24 cellular contexts compared by ENCODE assay signal in genomic region chr19:13297023-13297422, GRCh38.
"Had no signal": no experiment of that assay in that cellular context is flagged by ENCODE, and none has a peak within 500 bp of the region (broad histone marks: within the 10 kb centered on the region; RNA-seq: fewer than 3 reads in every experiment).

No MANE protein-coding gene starts in this region.

- DNase-seq: effector CD4-positive, alpha-beta T cell; endodermal cell; erythroblast; gastrocnemius medialis; heart right ventricle; hypothalamus; islet precursor cell; mucosa of descending colon; naive thymus-derived CD8-positive, alpha-beta T cell; psoas muscle; retina; spleen; stimulated activated CD4-positive, alpha-beta T cell treated with anti-CD3 and anti-CD28 coated beads, Interleukin-15, amount 100 ng/mL, for 24 hours; stimulated activated CD4-positive, alpha-beta T cell treated with anti-CD3 and anti-CD28 coated beads, Interleukin-1b, Interleukin-23, amount 100 ng/mL, for 48 hours; stimulated activated CD4-positive, alpha-beta T cell treated with anti-CD3 and anti-CD28 coated beads, Interleukin-4, amount 100 ng/mL, for 4 hours; stimulated activated naive B cell treated with anti-CD40 and anti-IgM and Interleukin-4, amounts not matched to agents 10 μg/mL and 1 μg/mL and 100 μg/mL, for 72 hours; stimulated activated naive CD8-positive, alpha-beta T cell treated with anti-CD3 and anti-CD28 coated beads, Interleukin-15, amount 100 ng/mL, for 72 hours; testis; upper lobe of right lung had no signal

- H3K36me3 ChIP-seq: gastrocnemius medialis, heart right ventricle, neutrophil, spleen, tibial nerve, upper lobe of right lung had no signal

- H3K27me3 ChIP-seq: testis had no signal

- H3K4me3 ChIP-seq: coronary artery, gastrocnemius medialis, heart right ventricle, mucosa of descending colon, psoas muscle, spleen, testis, tibial nerve, upper lobe of right lung had no signal

- H3K9me3 ChIP-seq: gastrocnemius medialis, heart right ventricle, mucosa of descending colon, neutrophil, psoas muscle, spleen, testis, upper lobe of right lung had no signal

- H3K4me1 ChIP-seq: gastrocnemius medialis, heart right ventricle, psoas muscle, testis, tibial nerve, upper lobe of right lung had no signal

- H3K27ac ChIP-seq: coronary artery, gastrocnemius medialis, heart right ventricle, neutrophil, psoas muscle, spleen, testis, tibial nerve, upper lobe of right lung had no signal

- ATAC-seq: gastrocnemius medialis; heart right ventricle; left lobe of liver; mucosa of descending colon; naive thymus-derived CD8-positive, alpha-beta T cell; psoas muscle; sciatic nerve; stimulated activated naive B cell treated with anti-CD40 and anti-IgM and Interleukin-4, amounts not matched to agents 10 μg/mL and 1 μg/mL and 100 μg/mL, for 72 hours; stimulated activated naive CD8-positive, alpha-beta T cell treated with anti-CD3 and anti-CD28 coated beads, Interleukin-15, amount 100 ng/mL, for 72 hours; upper lobe of right lung had no signal
